In the genomic region with DNA sequence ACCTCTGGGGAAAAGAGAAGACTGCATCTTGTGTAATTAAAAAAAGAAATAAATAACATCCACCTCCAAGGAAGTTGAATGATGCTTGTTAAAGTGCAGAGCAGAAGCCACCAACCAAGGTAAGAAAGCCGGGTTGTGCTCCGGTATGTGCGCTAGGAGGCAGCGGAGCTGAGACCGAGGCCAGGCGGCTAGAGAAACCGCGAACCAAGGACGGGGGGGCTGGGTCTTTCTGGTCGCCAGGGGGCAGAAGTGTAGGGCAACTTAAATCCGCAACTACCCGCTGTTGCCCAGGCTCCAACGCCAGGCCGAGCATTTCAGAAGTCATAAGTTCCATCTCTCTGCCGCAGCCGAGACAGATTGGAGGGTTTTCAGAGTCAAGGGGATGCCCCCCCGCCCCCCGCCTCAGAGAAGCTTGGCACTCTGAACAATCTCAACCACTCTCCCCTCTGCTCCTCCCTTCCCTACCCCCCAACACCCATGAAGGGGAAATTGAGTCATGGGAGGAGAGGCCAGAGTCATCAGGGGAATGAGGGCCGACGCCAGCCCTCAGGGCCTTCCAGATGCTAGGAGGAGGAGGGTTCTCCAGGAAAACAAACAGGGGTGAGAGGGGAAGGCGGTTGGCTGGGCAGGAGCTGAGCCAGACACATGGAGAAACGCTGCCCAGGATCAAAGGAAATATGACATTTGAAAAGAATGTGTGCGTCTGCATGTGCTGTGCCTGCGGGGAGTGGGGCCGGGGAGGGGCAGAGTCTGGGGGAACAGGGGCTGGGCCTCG, we compare ENCODE assay signal across 1 cellular context.
TF ChIP-seq lines count a peak whose summit lies in the region.

No MANE protein-coding gene starts in this region.

TF ChIP-seq in HepG2, 621 proteins besides CTCF, POLR2A, EP300 and RAD21 (continued from another document and continues in another):
- no peak for TF ChIP-seq NONO (IDR thresholded peaks at IDR 0.05)
- TF ChIP-seq NONO (CRISPR knock-in tag; conservative IDR thresholded peaks at IDR 0.05), result peak; percentile 84
- TF ChIP-seq ZMYM3 (CRISPR knock-in tag; IDR thresholded peaks at IDR 0.05), result peak; percentile 86; the same call in 1 of the 2 replicates
- no peak for TF ChIP-seq SNRNP70 (IDR thresholded peaks at IDR 0.05; ENCODE audit: low read depth, low read length)
- TF ChIP-seq, protein P1, sequence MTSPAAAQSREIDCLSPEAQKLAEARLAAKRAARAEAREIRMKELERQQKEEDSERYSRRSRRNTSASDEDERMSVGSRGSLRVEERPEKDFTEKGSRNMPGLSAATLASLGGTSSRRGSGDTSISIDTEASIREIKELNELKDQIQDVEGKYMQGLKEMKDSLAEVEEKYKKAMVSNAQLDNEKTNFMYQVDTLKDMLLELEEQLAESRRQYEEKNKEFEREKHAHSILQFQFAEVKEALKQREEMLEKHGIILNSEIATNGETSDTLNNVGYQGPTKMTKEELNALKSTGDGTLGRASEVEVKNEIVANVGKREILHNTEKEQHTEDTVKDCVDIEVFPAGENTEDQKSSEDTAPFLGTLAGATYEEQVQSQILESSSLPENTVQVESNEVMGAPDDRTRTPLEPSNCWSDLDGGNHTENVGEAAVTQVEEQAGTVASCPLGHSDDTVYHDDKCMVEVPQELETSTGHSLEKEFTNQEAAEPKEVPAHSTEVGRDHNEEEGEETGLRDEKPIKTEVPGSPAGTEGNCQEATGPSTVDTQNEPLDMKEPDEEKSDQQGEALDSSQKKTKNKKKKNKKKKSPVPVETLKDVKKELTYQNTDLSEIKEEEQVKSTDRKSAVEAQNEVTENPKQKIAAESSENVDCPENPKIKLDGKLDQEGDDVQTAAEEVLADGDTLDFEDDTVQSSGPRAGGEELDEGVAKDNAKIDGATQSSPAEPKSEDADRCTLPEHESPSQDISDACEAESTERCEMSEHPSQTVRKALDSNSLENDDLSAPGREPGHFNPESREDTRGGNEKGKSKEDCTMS (CRISPR knock-in tag; conservative IDR thresholded peaks at IDR 0.05), result no peak
- TF ChIP-seq SOX6 (IDR thresholded peaks at IDR 0.05), result no peak
- peak; percentile 73 for TF ChIP-seq SOX6 (CRISPR knock-in tag; IDR thresholded peaks at IDR 0.05)
- peak; percentile 5 for TF ChIP-seq U2AF1 (optimal IDR thresholded peaks at IDR 0.05; ENCODE audit: low read depth, low read length)
- TF ChIP-seq, protein P2, sequence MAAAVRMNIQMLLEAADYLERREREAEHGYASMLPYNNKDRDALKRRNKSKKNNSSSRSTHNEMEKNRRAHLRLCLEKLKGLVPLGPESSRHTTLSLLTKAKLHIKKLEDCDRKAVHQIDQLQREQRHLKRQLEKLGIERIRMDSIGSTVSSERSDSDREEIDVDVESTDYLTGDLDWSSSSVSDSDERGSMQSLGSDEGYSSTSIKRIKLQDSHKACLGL (CRISPR knock-in tag; IDR thresholded peaks at IDR 0.05), result 0 out of 2 replicates have a peak, but pooled peaks have one; percentile 29
- TF ChIP-seq PHF5A (CRISPR knock-in tag; IDR thresholded peaks at IDR 0.05; ENCODE audit: low read depth, unreplicated experiment), result peak; percentile 87
- TF ChIP-seq HDAC2 (CRISPR knock-in tag; IDR thresholded peaks at IDR 0.05), result peak; percentile 16; the same call in 1 of the 2 replicates
- TF ChIP-seq MXI1 (IDR thresholded peaks at IDR 0.05; ENCODE audit: borderline replicate concordance, low read depth, low read length), result peak; percentile 50; the same call in 1 of the 3 replicates
- no peak for TF ChIP-seq SMARCC2 (IDR thresholded peaks at IDR 0.05)
- TF ChIP-seq, protein P3, sequence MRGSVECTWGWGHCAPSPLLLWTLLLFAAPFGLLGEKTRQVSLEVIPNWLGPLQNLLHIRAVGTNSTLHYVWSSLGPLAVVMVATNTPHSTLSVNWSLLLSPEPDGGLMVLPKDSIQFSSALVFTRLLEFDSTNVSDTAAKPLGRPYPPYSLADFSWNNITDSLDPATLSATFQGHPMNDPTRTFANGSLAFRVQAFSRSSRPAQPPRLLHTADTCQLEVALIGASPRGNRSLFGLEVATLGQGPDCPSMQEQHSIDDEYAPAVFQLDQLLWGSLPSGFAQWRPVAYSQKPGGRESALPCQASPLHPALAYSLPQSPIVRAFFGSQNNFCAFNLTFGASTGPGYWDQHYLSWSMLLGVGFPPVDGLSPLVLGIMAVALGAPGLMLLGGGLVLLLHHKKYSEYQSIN (CRISPR knock-in tag; IDR thresholded peaks at IDR 0.05; ENCODE audit: borderline replicate concordance), result no peak
- peak; percentile 58; the same call in 1 of the 2 replicates for TF ChIP-seq ETV6 (CRISPR knock-in tag; conservative IDR thresholded peaks at IDR 0.05)
- TF ChIP-seq, protein P4, sequence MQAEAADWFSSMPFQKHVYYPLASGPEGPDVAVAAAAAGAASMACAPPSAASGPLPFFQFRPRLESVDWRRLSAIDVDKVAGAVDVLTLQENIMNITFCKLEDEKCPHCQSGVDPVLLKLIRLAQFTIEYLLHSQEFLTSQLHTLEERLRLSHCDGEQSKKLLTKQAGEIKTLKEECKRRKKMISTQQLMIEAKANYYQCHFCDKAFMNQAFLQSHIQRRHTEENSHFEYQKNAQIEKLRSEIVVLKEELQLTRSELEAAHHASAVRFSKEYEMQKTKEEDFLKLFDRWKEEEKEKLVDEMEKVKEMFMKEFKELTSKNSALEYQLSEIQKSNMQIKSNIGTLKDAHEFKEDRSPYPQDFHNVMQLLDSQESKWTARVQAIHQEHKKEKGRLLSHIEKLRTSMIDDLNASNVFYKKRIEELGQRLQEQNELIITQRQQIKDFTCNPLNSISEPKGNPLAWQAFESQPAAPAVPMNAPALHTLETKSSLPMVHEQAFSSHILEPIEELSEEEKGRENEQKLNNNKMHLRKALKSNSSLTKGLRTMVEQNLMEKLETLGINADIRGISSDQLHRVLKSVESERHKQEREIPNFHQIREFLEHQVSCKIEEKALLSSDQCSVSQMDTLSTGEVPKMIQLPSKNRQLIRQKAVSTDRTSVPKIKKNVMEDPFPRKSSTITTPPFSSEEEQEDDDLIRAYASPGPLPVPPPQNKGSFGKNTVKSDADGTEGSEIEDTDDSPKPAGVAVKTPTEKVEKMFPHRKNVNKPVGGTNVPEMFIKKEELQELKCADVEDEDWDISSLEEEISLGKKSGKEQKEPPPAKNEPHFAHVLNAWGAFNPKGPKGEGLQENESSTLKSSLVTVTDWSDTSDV (CRISPR knock-in tag; IDR thresholded peaks at IDR 0.05), result no peak
- peak; percentile 76 for TF ChIP-seq ZNF652 (CRISPR knock-in tag; IDR thresholded peaks at IDR 0.05; ENCODE audit: borderline replicate concordance, low read depth)
- TF ChIP-seq GATA4 (IDR thresholded peaks at IDR 0.05; ENCODE audit: borderline replicate concordance, low read depth), result no peak
- TF ChIP-seq TBX3 (IDR thresholded peaks at IDR 0.05; ENCODE audit: borderline replicate concordance), result no peak
- no peak for TF ChIP-seq NBN (conservative IDR thresholded peaks at IDR 0.05)
- TF ChIP-seq TRIM24 (CRISPR knock-in tag; IDR thresholded peaks at IDR 0.05), result no peak
- TF ChIP-seq FOXO1 (CRISPR knock-in tag; IDR thresholded peaks at IDR 0.05), result peak; percentile 79
- TF ChIP-seq REXO4 (CRISPR knock-in tag; IDR thresholded peaks at IDR 0.05; ENCODE audit: borderline replicate concordance), result no peak
- TF ChIP-seq, protein P5, sequence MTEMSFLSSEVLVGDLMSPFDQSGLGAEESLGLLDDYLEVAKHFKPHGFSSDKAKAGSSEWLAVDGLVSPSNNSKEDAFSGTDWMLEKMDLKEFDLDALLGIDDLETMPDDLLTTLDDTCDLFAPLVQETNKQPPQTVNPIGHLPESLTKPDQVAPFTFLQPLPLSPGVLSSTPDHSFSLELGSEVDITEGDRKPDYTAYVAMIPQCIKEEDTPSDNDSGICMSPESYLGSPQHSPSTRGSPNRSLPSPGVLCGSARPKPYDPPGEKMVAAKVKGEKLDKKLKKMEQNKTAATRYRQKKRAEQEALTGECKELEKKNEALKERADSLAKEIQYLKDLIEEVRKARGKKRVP (CRISPR knock-in tag; IDR thresholded peaks at IDR 0.05), result no peak
- no peak for TF ChIP-seq ZNF225 (CRISPR knock-in tag; IDR thresholded peaks at IDR 0.05)
- TF ChIP-seq, protein P6, sequence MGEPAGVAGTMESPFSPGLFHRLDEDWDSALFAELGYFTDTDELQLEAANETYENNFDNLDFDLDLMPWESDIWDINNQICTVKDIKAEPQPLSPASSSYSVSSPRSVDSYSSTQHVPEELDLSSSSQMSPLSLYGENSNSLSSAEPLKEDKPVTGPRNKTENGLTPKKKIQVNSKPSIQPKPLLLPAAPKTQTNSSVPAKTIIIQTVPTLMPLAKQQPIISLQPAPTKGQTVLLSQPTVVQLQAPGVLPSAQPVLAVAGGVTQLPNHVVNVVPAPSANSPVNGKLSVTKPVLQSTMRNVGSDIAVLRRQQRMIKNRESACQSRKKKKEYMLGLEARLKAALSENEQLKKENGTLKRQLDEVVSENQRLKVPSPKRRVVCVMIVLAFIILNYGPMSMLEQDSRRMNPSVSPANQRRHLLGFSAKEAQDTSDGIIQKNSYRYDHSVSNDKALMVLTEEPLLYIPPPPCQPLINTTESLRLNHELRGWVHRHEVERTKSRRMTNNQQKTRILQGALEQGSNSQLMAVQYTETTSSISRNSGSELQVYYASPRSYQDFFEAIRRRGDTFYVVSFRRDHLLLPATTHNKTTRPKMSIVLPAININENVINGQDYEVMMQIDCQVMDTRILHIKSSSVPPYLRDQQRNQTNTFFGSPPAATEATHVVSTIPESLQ (CRISPR knock-in tag; conservative IDR thresholded peaks at IDR 0.05), result no peak; the same call in 1 of the 2 replicates
- TF ChIP-seq, protein P7, sequence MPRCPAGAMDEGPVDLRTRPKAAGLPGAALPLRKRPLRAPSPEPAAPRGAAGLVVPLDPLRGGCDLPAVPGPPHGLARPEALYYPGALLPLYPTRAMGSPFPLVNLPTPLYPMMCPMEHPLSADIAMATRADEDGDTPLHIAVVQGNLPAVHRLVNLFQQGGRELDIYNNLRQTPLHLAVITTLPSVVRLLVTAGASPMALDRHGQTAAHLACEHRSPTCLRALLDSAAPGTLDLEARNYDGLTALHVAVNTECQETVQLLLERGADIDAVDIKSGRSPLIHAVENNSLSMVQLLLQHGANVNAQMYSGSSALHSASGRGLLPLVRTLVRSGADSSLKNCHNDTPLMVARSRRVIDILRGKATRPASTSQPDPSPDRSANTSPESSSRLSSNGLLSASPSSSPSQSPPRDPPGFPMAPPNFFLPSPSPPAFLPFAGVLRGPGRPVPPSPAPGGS (CRISPR knock-in tag; IDR thresholded peaks at IDR 0.05), result peak; percentile 87
- TF ChIP-seq SRY (CRISPR knock-in tag; IDR thresholded peaks at IDR 0.05), result 0 out of 2 replicates have a peak, but pooled peaks have one; percentile 44
- TF ChIP-seq, protein P8, sequence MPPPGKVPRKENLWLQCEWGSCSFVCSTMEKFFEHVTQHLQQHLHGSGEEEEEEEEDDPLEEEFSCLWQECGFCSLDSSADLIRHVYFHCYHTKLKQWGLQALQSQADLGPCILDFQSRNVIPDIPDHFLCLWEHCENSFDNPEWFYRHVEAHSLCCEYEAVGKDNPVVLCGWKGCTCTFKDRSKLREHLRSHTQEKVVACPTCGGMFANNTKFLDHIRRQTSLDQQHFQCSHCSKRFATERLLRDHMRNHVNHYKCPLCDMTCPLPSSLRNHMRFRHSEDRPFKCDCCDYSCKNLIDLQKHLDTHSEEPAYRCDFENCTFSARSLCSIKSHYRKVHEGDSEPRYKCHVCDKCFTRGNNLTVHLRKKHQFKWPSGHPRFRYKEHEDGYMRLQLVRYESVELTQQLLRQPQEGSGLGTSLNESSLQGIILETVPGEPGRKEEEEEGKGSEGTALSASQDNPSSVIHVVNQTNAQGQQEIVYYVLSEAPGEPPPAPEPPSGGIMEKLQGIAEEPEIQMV (CRISPR knock-in tag; IDR thresholded peaks at IDR 0.05; ENCODE audit: low read depth), result peak; percentile 88
- no peak for TF ChIP-seq FOSL1 (CRISPR knock-in tag; IDR thresholded peaks at IDR 0.05; ENCODE audit: borderline replicate concordance)
- 0 out of 2 replicates have a peak, but pooled peaks have one; percentile 78 for TF ChIP-seq AKAP8 (CRISPR knock-in tag; IDR thresholded peaks at IDR 0.05)
- TF ChIP-seq, protein P9, sequence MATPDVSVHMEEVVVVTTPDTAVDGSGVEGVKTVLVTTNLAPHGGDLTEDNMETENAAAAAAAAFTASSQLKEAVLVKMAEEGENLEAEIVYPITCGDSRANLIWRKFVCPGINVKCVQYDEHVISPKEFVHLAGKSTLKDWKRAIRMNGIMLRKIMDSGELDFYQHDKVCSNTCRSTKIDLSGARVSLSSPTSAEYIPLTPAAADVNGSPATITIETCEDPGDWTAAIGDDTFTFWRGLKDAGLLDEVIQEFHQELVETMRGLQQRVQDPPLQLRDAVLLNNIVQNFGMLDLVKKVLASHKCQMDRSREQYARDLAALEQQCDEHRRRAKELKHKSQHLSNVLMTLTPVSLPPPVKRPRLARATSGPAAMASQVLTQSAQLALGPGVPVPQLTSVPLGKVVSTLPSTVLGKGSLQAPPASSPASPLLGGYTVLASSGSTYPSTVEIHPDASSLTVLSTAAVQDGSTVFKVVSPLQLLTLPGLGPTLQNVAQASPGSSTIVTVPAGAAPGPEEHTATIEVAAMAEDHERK (CRISPR knock-in tag; IDR thresholded peaks at IDR 0.05; ENCODE audit: low read depth), result no peak
- TF ChIP-seq, protein P10, sequence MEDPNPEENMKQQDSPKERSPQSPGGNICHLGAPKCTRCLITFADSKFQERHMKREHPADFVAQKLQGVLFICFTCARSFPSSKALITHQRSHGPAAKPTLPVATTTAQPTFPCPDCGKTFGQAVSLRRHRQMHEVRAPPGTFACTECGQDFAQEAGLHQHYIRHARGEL (CRISPR knock-in tag; IDR thresholded peaks at IDR 0.05), result no peak
- peak; percentile 87; the same call in 1 of the 2 replicates for TF ChIP-seq ZFP1 (CRISPR knock-in tag; IDR thresholded peaks at IDR 0.05)
- TF ChIP-seq NFIB (CRISPR knock-in tag; IDR thresholded peaks at IDR 0.05; ENCODE audit: borderline replicate concordance), result no peak
- 0 out of 2 replicates have a peak, but pooled peaks have one; percentile 29 for TF ChIP-seq TP53 (CRISPR knock-in tag; conservative IDR thresholded peaks at IDR 0.05)
- peak; percentile 38; the same call in 1 of the 2 replicates for TF ChIP-seq MEIS2 (CRISPR knock-in tag; IDR thresholded peaks at IDR 0.05)
- no peak for TF ChIP-seq ZFP41 (CRISPR knock-in tag; IDR thresholded peaks at IDR 0.05; ENCODE audit: borderline replicate concordance)
- TF ChIP-seq TGIF2 (CRISPR knock-in tag; IDR thresholded peaks at IDR 0.05), result peak; percentile 53; the same call in 1 of the 2 replicates
- peak; percentile 72; the same call in 1 of the 2 replicates for TF ChIP-seq NFATC3 (CRISPR knock-in tag; IDR thresholded peaks at IDR 0.05)
- 0 out of 2 replicates have a peak, but pooled peaks have one; percentile 67 for TF ChIP-seq SP140L (CRISPR knock-in tag; IDR thresholded peaks at IDR 0.05; ENCODE audit: borderline replicate concordance)
- peak; percentile 91; the same call in 1 of the 2 replicates for TF ChIP-seq GTF3A (CRISPR knock-in tag; conservative IDR thresholded peaks at IDR 0.05)
